Comparison of ENCODE assay signal across 1 cellular context in genomic region chr1:42816600-42817439, GRCh38.
TF ChIP-seq lines count a peak whose summit lies in the region.

A gene with protein sequence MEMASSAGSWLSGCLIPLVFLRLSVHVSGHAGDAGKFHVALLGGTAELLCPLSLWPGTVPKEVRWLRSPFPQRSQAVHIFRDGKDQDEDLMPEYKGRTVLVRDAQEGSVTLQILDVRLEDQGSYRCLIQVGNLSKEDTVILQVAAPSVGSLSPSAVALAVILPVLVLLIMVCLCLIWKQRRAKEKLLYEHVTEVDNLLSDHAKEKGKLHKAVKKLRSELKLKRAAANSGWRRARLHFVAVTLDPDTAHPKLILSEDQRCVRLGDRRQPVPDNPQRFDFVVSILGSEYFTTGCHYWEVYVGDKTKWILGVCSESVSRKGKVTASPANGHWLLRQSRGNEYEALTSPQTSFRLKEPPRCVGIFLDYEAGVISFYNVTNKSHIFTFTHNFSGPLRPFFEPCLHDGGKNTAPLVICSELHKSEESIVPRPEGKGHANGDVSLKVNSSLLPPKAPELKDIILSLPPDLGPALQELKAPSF (plus strand): TSS chr1:42817122. CDS start chr1:42830449, 13,327 bp downstream.
Gene SVBP, minus strand, starts transcription at chr1:42817397. Its CDS starts 853 bp downstream, at chr1:42816544.

TF ChIP-seq in neural cell, 6 proteins besides CTCF, POLR2A, EP300 and RAD21 (continued from another document):
- TF ChIP-seq EZH2 (IDR thresholded peaks at IDR 0.05; ENCODE audit: borderline replicate concordance, insufficient read depth, low read length, poor library complexity, severe bottlenecking) (no peak), MXI1 (conservative IDR thresholded peaks at IDR 0.05; ENCODE audit: poor library complexity, severe bottlenecking) (peak; percentile 53), SMC3 (conservative IDR thresholded peaks at IDR 0.05; ENCODE audit: poor library complexity) (peak; percentile 35), TAF1 (IDR thresholded peaks at IDR 0.05; ENCODE audit: low read depth) (peak; percentile 58)
